ENCODE assay signal across 10 cellular contexts in the genomic region with DNA sequence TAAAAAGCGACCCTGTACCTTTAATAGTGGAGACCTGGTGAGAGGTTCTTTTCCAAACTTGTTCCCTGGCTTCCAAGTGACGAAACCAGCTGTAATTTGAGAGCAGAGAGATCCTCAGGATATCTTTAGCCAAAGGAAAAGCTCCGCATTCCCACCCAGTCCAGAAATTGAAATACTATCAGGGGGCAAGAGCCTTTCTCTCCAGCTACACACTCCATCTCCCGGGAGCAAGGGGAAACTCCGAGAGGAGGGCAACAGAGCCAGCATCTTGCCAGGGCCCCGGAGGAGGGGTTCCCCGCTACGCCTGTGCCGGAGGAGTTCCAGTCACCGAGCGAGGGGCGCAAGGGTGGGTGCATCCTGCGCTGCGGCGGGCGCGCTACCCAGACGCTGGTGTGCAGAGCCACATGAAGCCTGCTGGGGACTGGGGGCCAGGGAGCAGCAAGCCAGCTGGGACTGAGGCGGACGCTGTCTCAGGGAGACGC. TPM values are rescaled to one million over a fixed set of nuclear protein-coding genes. Genes with fewer than 3 reads are reported as not detected.
DNase-seq lines count a peak whose midpoint lies in the region; ATAC-seq, FAIRE-seq and TF ChIP-seq lines count a peak whose summit lies in the region.
"Had no signal": no experiment of that assay in that cellular context is flagged by ENCODE, and none has a peak within 500 bp of the region (broad histone marks: within the 10 kb centered on the region; RNA-seq: fewer than 3 reads in every experiment).

A gene (plus strand): TSS at position 148 of the 482 bp plus-strand sequence. CDS start 415 bp downstream, outside the sequence.

- ATAC-seq in left ventricle myocardium superior, result peak; percentile 68
- ATAC-seq in HG02798 (IDR thresholded peaks at IDR 0.05; ENCODE audit: poor library complexity, unreplicated experiment), result no peak

- H3K4me3 ChIP-seq in astrocyte (ENCODE audit: insufficient read depth, low read depth, low read length) (peak within 1 kb of the TSS; percentile 73), prostate gland (peak within 1 kb of the TSS; percentile 31 to 33)

- TF ChIP-seq CTCF in astrocyte (IDR thresholded peaks at IDR 0.05; ENCODE audit: insufficient read depth, low read depth, low read length), result no peak
- no peak for TF ChIP-seq CTCF in prostate gland (IDR thresholded peaks at IDR 0.05)

- H3K27me3 ChIP-seq in astrocyte (ENCODE audit: insufficient read depth, low read length) (no peaks in the 10 kb centered on the region), prostate gland (replicated peaks; ENCODE audit: insufficient read depth) (no peaks in the 10 kb centered on the region)

- peaks cover 8% of the 10 kb centered on the region for H3K4me1 ChIP-seq in astrocyte (ENCODE audit: insufficient read depth, low read length)
- no peaks in the 10 kb centered on the region for H3K4me1 ChIP-seq in prostate gland (replicated peaks)

- intact Hi-C loops in left ventricle myocardium superior (cut with micrococcal nuclease) (no loop called here), prostate gland (cut with DNase I) (loop anchor here (5.0 to 10.0 kb wide), 2 partner anchors 147 to 239 kb away; no protein-coding TSS in a partner anchor)

- no peaks in the 10 kb centered on the region for H4K20me1 ChIP-seq in astrocyte (ENCODE audit: insufficient read depth, low read length)

- DNase-seq in DMS 273 treated with DMSO at 0.1 percent for 48 hours (lab: John Stamatoyannopoulos, UW) (peak; percentile 24), astrocyte (ENCODE audit: low read depth) (peak; percentile 70), left ventricle myocardium superior (peak; percentile 49), prostate gland (ENCODE audit: low spot score) (no peak), NOMO-1 (lab: John Stamatoyannopoulos, UW; ENCODE audit: unreplicated experiment in 2 of 2) (no peak), SW480 (ENCODE audit: low spot score) (no peak), RPMI8226 (no peak)

- no peaks in the 10 kb centered on the region for H3K9me3 Mint-ChIP-seq in astrocyte (ENCODE audit: unreplicated experiment)

- no peaks in the 10 kb centered on the region for H3K36me3 Mint-ChIP-seq in astrocyte (ENCODE audit: low read depth, unreplicated experiment)

- H3K27me3 Mint-ChIP-seq in astrocyte (ENCODE audit: low read depth, unreplicated experiment), result no peaks in the 10 kb centered on the region

- 2% methylated on average over 21 of the region's 21 CpGs for WGBS in prostate gland

- H3K27ac Mint-ChIP-seq in astrocyte (ENCODE audit: unreplicated experiment), result no peak within 1 kb of the TSS

- no peak for FAIRE-seq in astrocyte (lab: Jason Lieb, UNC)
- FAIRE-seq: islet of Langerhans had no signal

- peak within 1 kb of the TSS; percentile 95 for H2AFZ ChIP-seq in astrocyte (ENCODE audit: low read depth, low read length)

- no peaks in the 10 kb centered on the region for H3K79me2 ChIP-seq in astrocyte (ENCODE audit: insufficient read depth, low read length)

- peak within 1 kb of the TSS; percentile 17 for H3K27ac ChIP-seq in astrocyte (ENCODE audit: low read depth, low read length)
- H3K27ac ChIP-seq in prostate gland, result peak within 1 kb of the TSS; percentile 36 to 54
- H3K27ac ChIP-seq: VCaP had no signal

- H3K4me2 ChIP-seq in astrocyte (ENCODE audit: low read length), result peak within 1 kb of the TSS; percentile 96

- H3K9me3 ChIP-seq in astrocyte (ENCODE audit: insufficient read depth, low read depth, low read length), result no peaks in the 10 kb centered on the region
- no peaks in the 10 kb centered on the region for H3K9me3 ChIP-seq in prostate gland

- H3K36me3 ChIP-seq in astrocyte (ENCODE audit: insufficient read depth, low read length) (no peaks in the 10 kb centered on the region), prostate gland (no peaks in the 10 kb centered on the region)

- no peak for TF ChIP-seq POLR2A in prostate gland (IDR thresholded peaks at IDR 0.05)

- peak within 1 kb of the TSS; percentile 80 for H3K9ac ChIP-seq in astrocyte (ENCODE audit: low read length)

- H3K4me3 Mint-ChIP-seq in astrocyte (ENCODE audit: unreplicated experiment), result peak within 1 kb of the TSS; percentile 57

- peaks cover 13% of the 10 kb centered on the region for H3K4me1 Mint-ChIP-seq in astrocyte (ENCODE audit: low read depth, unreplicated experiment)

RNA-seq across cellular contexts. Expression of the gene that starts here (rescaled TPM):
- total RNA-seq in astrocyte (0.75 and 0.91 TPM in 2 replicates), left ventricle myocardium superior (6.8 TPM), prostate gland (10 to 100 TPM in 1 of 2 donors, 1 to 10 TPM in 1; 5.7 to 13.4 TPM)

Comparison
In these comparisons a context has a peak if more than half of its experiments do, and no peak if none do; other contexts are left out.
1. Peak in DNase-seq, H3K4me3 ChIP-seq, H3K27ac ChIP-seq, H3K9ac ChIP-seq and H3K4me2 ChIP-seq in astrocyte; RNA of the gene not detected or under 1 TPM.
2. DNase-seq: peak in DMS 273 treated with DMSO at 0.1 percent for 48 hours (single experiment) and left ventricle myocardium superior (single experiment); none in prostate gland (single experiment), NOMO-1 (0 of 2), SW480 (single experiment) and RPMI8226 (single experiment).